Comparison of ENCODE assay signal across 8 cellular contexts in the genomic region with DNA sequence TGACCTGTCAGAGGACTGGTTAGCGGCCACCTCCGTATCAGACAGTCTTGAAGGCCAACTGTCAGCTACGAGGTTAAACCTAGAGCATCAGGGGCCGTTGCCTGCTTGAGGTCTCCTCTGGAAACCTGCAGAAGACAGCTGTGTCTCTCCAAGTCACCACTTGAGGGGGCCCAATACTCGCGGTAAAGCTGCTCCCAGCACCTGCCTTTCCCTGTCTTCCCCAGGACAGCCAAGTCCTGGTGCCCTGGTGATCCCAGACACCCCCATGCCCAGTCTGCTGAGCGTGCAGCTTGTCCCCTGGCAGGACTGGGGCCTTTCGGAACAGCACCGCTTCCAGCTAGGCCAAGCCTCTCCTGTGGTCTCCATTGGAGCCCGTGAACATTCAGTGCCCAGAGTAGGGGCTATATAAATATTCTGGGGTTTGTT.
DNase-seq lines count a peak whose midpoint lies in the region; ATAC-seq and TF ChIP-seq lines count a peak whose summit lies in the region.

No MANE protein-coding gene starts in this region.

- peak; percentile 56 for DNase-seq in DMS114 treated with DMSO at 0.1 percent for 48 hours (lab: John Stamatoyannopoulos, UW; ENCODE audit: unreplicated experiment)
- DNase-seq in Kasumi-1 (lab: John Stamatoyannopoulos, UW): peak; percentile 83 to 92
- peak; percentile 74 for DNase-seq in OCI-M1 (lab: John Stamatoyannopoulos, UW)
- peak; percentile 30 for DNase-seq in activated T-helper 1 cell treated with Interleukin-2 at 50 U/mL for 16 hours (ENCODE audit: low read depth)
- peak; percentile 75 for DNase-seq in fibroblast of the aortic adventitia (ENCODE audit: low read depth)
- peak; percentile 63 for DNase-seq in neural crest cell (ENCODE audit: low read depth, low spot score)
- peak; percentile 69 to 78 for DNase-seq in tibial artery

- no peak overlapping the region for H3K4me3 Mint-ChIP-seq in neural crest cell

- H3K36me3 Mint-ChIP-seq in neural crest cell (ENCODE audit: low read depth): no peaks in the 10 kb centered on the region

- H3K9me3 Mint-ChIP-seq in neural crest cell: no peaks in the 10 kb centered on the region

- peak; percentile 76 for TF ChIP-seq CTCF in fibroblast of the aortic adventitia (IDR thresholded peaks at IDR 0.05; ENCODE audit: insufficient read depth, low read length)
- peak; percentile 78 for TF ChIP-seq CTCF in neural crest cell (conservative IDR thresholded peaks at IDR 0.05)
- TF ChIP-seq CTCF in tibial artery (IDR thresholded peaks at IDR 0.05): peak; percentile 81 to 82

- no peak overlapping the region for H3K27ac ChIP-seq in tibial artery

- no peaks in the 10 kb centered on the region for H3K9me3 ChIP-seq in tibial artery

- H3K4me1 Mint-ChIP-seq in neural crest cell: peaks cover 6% of the 10 kb centered on the region

- intact Hi-C loops in tibial artery (cut with DNase I; ENCODE audit: low total_unique reads): loop anchor here (5.0 to 10.0 kb wide), 2 partner anchors 210 to 248 kb away; no protein-coding TSS in a partner anchor

- no peaks in the 10 kb centered on the region for H3K27me3 Mint-ChIP-seq in neural crest cell (ENCODE audit: low read depth)

- peaks cover 0 to 17% of the 10 kb centered on the region in 2 donors for H3K27me3 ChIP-seq in tibial artery

- H3K27ac Mint-ChIP-seq in neural crest cell (ENCODE audit: unreplicated experiment): no peak overlapping the region

- H3K4me3 ChIP-seq in fibroblast of the aortic adventitia (ENCODE audit: low read depth, low read length): no peak overlapping the region
- no peak overlapping the region for H3K4me3 ChIP-seq in tibial artery

- ATAC-seq in HG03280 (IDR thresholded peaks at IDR 0.05; ENCODE audit: unreplicated experiment): no peak

- H3K4me1 ChIP-seq in tibial artery: no peaks in the 10 kb centered on the region

- H3K36me3 ChIP-seq in tibial artery: no peaks in the 10 kb centered on the region

Comparison
In these comparisons a context has a peak if more than half of its experiments do, and no peak if none do; other contexts are left out.
1. DNase-seq: peak in every context shown above with its lines; median percentile 88 in Kasumi-1; 75 in fibroblast of the aortic adventitia; 74 in OCI-M1; 74 in tibial artery; 63 in neural crest cell; 56 in DMS114 treated with DMSO at 0.1 percent for 48 hours; 30 in activated T-helper 1 cell treated with Interleukin-2 at 50 U/mL for 16 hours.